1 cellular context compared by ENCODE assay signal in genomic region chr3:56725175-56725574, GRCh38.
TF ChIP-seq lines count a peak whose summit lies in the region.

No MANE protein-coding gene starts in this region.

TF ChIP-seq in GM23338, 12 proteins besides CTCF, POLR2A, EP300 and RAD21 (continued from another document):
- TF ChIP-seq ETS1 (IDR thresholded peaks at IDR 0.05), result no peak
- TF ChIP-seq CREB1 (CRISPR knock-in tag; IDR thresholded peaks at IDR 0.05; ENCODE audit: low read depth), result no peak
- no peak for TF ChIP-seq STAT1 (IDR thresholded peaks at IDR 0.05; ENCODE audit: unreplicated experiment)
- TF ChIP-seq JUNB (IDR thresholded peaks at IDR 0.05; ENCODE audit: unreplicated experiment), result no peak
